8 cellular contexts compared by ENCODE assay signal in genomic region chr9:35750256-35750531, GRCh38. TPM values are rescaled to one million over a fixed set of nuclear protein-coding genes. Genes with fewer than 3 reads are reported as not detected.
DNase-seq lines count a peak whose midpoint lies in the region; ATAC-seq, FAIRE-seq and TF ChIP-seq lines count a peak whose summit lies in the region.

No MANE protein-coding gene starts in this region.

- H3K4me1 ChIP-seq in adipocyte (ENCODE audit: control insufficient read depth, insufficient read depth, low read length) (peaks cover 34% of the 10 kb centered on the region), kidney (ENCODE audit: control insufficient read depth in 1 of 2, insufficient read depth in 1 of 2, low read depth in 1 of 2, low read length in 2 of 2) (peaks cover 8 to 23% of the 10 kb centered on the region in 2 donors), subcutaneous abdominal adipose tissue (ENCODE audit: control insufficient read depth in 5 of 5, insufficient read depth in 5 of 5, low read length in 5 of 5) (peaks cover 16 to 52% (median 44%) of the 10 kb centered on the region in 5 donors)

- H3K36me3 ChIP-seq in adipocyte (ENCODE audit: control insufficient read depth, insufficient read depth, low read length, severe bottlenecking) (peaks cover 44% of the 10 kb centered on the region), kidney (ENCODE audit: control insufficient read depth in 1 of 2, insufficient read depth in 2 of 2, low read length in 2 of 2) (peaks cover 31 to 38% of the 10 kb centered on the region in 2 donors), subcutaneous abdominal adipose tissue (ENCODE audit: control insufficient read depth in 5 of 5, insufficient read depth in 5 of 5, low read length in 5 of 5) (peaks cover 8 to 46% (median 43%) of the 10 kb centered on the region in 5 donors)

- H3K9me3 ChIP-seq in adipocyte (ENCODE audit: control insufficient read depth, low read length) (no peaks in the 10 kb centered on the region), kidney (ENCODE audit: control insufficient read depth in 1 of 2, low read length in 2 of 2) (no peaks in the 10 kb centered on the region), subcutaneous abdominal adipose tissue (ENCODE audit: control insufficient read depth in 5 of 5, low read length in 5 of 5) (no peaks in the 10 kb centered on the region)

- H3K4me1 Mint-ChIP-seq in T-helper 2 cell treated with Interferon-gamma antibody and Interleukin-4, amounts not matched to agents 5 μg/mL and 100 μg/mL, for 36 hours (ENCODE audit: low read depth) = peaks cover 36% of the 10 kb centered on the region

- TF ChIP-seq CTCF in kidney (IDR thresholded peaks at IDR 0.05; ENCODE audit: borderline replicate concordance, extremely low read depth, insufficient read depth) = no peak
- TF ChIP-seq CTCF in lower leg skin (IDR thresholded peaks at IDR 0.05) = no peak

- H3K27ac Mint-ChIP-seq in T-helper 2 cell treated with Interferon-gamma antibody and Interleukin-4, amounts not matched to agents 5 μg/mL and 100 μg/mL, for 36 hours = peak overlapping the region; percentile 88

- H3K4me3 Mint-ChIP-seq in T-helper 2 cell treated with Interferon-gamma antibody and Interleukin-4, amounts not matched to agents 5 μg/mL and 100 μg/mL, for 36 hours = peak overlapping the region; percentile 95

- H3K9me3 Mint-ChIP-seq in T-helper 2 cell treated with Interferon-gamma antibody and Interleukin-4, amounts not matched to agents 5 μg/mL and 100 μg/mL, for 36 hours = no peaks in the 10 kb centered on the region

- WGBS in lower leg skin, 2 donors = 49 to 53% methylated on average over 4 of the region's 4 CpGs

- FAIRE-seq in kidney (lab: Jason Lieb, UNC) = no peak

- H3K36me3 Mint-ChIP-seq in T-helper 2 cell treated with Interferon-gamma antibody and Interleukin-4, amounts not matched to agents 5 μg/mL and 100 μg/mL, for 36 hours (ENCODE audit: low read depth) = peaks cover 29% of the 10 kb centered on the region

- H3K27me3 Mint-ChIP-seq in T-helper 2 cell treated with Interferon-gamma antibody and Interleukin-4, amounts not matched to agents 5 μg/mL and 100 μg/mL, for 36 hours (ENCODE audit: low read depth) = no peaks in the 10 kb centered on the region

- no peak for ATAC-seq in HG03342 (IDR thresholded peaks at IDR 0.05; ENCODE audit: unreplicated experiment)

- intact Hi-C loops in kidney (cut with DNase I) = no loop called here
- intact Hi-C loops in lower leg skin (cut with DNase I; ENCODE audit: low total_unique reads) = no loop called here

- DNase-seq in T-helper 2 cell treated with Interferon-gamma antibody and Interleukin-4, amounts not matched to agents 5 μg/mL and 100 μg/mL, for 36 hours (ENCODE audit: low spot score) = no peak
- DNase-seq in T-helper 2 cell (no peak), adipocyte (ENCODE audit: low read depth) (no peak), kidney (no peak), SIG-M5 (lab: John Stamatoyannopoulos, UW) (no peak), lower leg skin (ENCODE audit: low spot score in 2 of 2) (no peak)

- peak overlapping the region; percentile 93 for H3K4me3 ChIP-seq in adipocyte (ENCODE audit: low read length)
- H3K4me3 ChIP-seq in kidney (ENCODE audit: low read length in 2 of 2) = peak overlapping the region; percentile 82 to 91
- H3K4me3 ChIP-seq in subcutaneous abdominal adipose tissue (ENCODE audit: low read depth in 1 of 5, low read length in 5 of 5) = peak overlapping the region; percentile 75 to 95 (median 89)
- no peak overlapping the region for H3K4me3 ChIP-seq in lower leg skin (ENCODE audit: low read depth, poor library complexity, severe bottlenecking)

- TF ChIP-seq POLR2A in lower leg skin (IDR thresholded peaks at IDR 0.05) = no peak

- no peaks in the 10 kb centered on the region for H3K27me3 ChIP-seq in adipocyte (replicated peaks; ENCODE audit: control insufficient read depth, insufficient read depth, low read length)
- H3K27me3 ChIP-seq in subcutaneous abdominal adipose tissue (ENCODE audit: control insufficient read depth in 5 of 5, insufficient read depth in 4 of 5, low read length in 5 of 5) = no peaks in the 10 kb centered on the region

- H3K9ac ChIP-seq in adipocyte (ENCODE audit: low read length) (peak overlapping the region; percentile 96), kidney (ENCODE audit: low read length in 2 of 2) (peak overlapping the region; percentile 83 to 94), subcutaneous abdominal adipose tissue (ENCODE audit: low read length in 5 of 5) (peak overlapping the region; percentile 71 to 96 (median 95))

- peak overlapping the region; percentile 0 to 90 for H3K27ac ChIP-seq in kidney (ENCODE audit: low read depth in 2 of 2, low read length in 2 of 2)
- peak overlapping the region; percentile 91 for H3K27ac ChIP-seq in subcutaneous abdominal adipose tissue (ENCODE audit: low read depth, low read length)

RNA-seq across cellular contexts. Expression of gene RGP1, which starts 1.1 kb away (rescaled TPM):
- total RNA-seq in kidney = 39.2 TPM
- 11.0 TPM for polyA plus RNA-seq in kidney (ENCODE audit: insufficient read depth, low read depth, low replicate concordance)
- 10 to 100 TPM; 17.1 to 26.4 (median 22.1) TPM for total RNA-seq in lower leg skin

RNA-seq across cellular contexts. Expression of gene GBA2, which starts 1.2 kb away (rescaled TPM):
- 93.2 TPM for total RNA-seq in kidney
- polyA plus RNA-seq in kidney (ENCODE audit: insufficient read depth, low read depth, low replicate concordance) = 83.2 TPM
- total RNA-seq in lower leg skin = 10 to 100 TPM; 53.7 to 83.3 (median 65.0) TPM

RNA-seq across cellular contexts. Expression of gene MSMP, which starts 3.9 kb away (rescaled TPM):
- total RNA-seq in kidney (0.47 TPM), lower leg skin (1 to 10 TPM in 1 of 4 donors, under 1 TPM in 1, not detected in 2; 0.55 to 2.8 TPM)
- not detected for polyA plus RNA-seq in kidney (ENCODE audit: insufficient read depth, low read depth, low replicate concordance)

RNA-seq across cellular contexts. Expression of gene CREB3, which starts 17.7 kb away (rescaled TPM):
- total RNA-seq in kidney (40.5 TPM), lower leg skin (10 to 100 TPM; 18.2 to 26.6 (median 20.5) TPM)
- 52.0 TPM for polyA plus RNA-seq in kidney (ENCODE audit: insufficient read depth, low read depth, low replicate concordance)

RNA-seq across cellular contexts. Expression of gene TLN1, which starts 18.2 kb away (rescaled TPM):
- total RNA-seq in kidney (376 TPM), lower leg skin (100 to 1,000 TPM; 101 to 176 (median 155) TPM)
- polyA plus RNA-seq in kidney (ENCODE audit: insufficient read depth, low read depth, low replicate concordance) = 71.7 TPM
